1 cellular context compared by ENCODE assay signal in the genomic region with DNA sequence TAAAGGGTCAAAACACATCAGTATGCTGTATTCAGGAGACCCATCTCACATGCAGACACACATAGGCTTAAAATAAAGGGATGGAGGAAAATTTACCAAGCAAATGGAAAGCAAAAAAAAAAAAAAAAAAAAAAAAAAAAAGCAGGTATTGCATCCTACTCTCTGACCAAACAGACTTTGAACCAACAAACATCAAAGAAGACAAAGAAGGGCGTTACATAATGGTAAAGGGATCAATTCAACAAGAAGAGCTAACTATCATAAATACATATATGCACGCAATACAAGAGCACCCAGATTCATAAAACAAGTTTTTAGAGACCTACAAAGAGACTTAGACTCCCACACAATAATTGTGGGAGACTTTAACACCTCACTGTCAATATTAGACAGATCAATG.
TF ChIP-seq lines count a peak whose summit lies in the region.
"Not testable (repeated sequence)": the region's sequence is repeated elsewhere in the genome, so short reads cannot be mapped to it uniquely, and the experiment has no call there.

No MANE protein-coding gene starts in this region.

TF ChIP-seq in HepG2, 621 proteins besides CTCF, POLR2A, EP300 and RAD21 (continued from another document):
- TF ChIP-seq, protein P1, sequence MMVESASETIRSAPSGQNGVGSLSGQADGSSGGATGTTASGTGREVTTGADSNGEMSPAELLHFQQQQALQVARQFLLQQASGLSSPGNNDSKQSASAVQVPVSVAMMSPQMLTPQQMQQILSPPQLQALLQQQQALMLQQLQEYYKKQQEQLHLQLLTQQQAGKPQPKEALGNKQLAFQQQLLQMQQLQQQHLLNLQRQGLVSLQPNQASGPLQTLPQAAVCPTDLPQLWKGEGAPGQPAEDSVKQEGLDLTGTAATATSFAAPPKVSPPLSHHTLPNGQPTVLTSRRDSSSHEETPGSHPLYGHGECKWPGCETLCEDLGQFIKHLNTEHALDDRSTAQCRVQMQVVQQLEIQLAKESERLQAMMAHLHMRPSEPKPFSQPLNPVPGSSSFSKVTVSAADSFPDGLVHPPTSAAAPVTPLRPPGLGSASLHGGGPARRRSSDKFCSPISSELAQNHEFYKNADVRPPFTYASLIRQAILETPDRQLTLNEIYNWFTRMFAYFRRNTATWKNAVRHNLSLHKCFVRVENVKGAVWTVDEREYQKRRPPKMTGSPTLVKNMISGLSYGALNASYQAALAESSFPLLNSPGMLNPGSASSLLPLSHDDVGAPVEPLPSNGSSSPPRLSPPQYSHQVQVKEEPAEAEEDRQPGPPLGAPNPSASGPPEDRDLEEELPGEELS (CRISPR knock-in tag; IDR thresholded peaks at IDR 0.05) = 0 out of 2 replicates have a peak, but pooled peaks have one; percentile 12
- TF ChIP-seq ZNF644 (CRISPR knock-in tag; IDR thresholded peaks at IDR 0.05; ENCODE audit: low read depth) (0 out of 2 replicates have a peak, but pooled peaks have one; percentile 32), BCL6 (CRISPR knock-in tag; IDR thresholded peaks at IDR 0.05) (peak; percentile 39; the same call in 1 of the 2 replicates), SOX13 (IDR thresholded peaks at IDR 0.05) (peak; percentile 35; the same call in 1 of the 2 replicates), SOX13 (CRISPR knock-in tag; conservative IDR thresholded peaks at IDR 0.05 in 1 of 2, IDR thresholded peaks at IDR 0.05 in 1 of 2) (peak in 1 of 2 experiments; percentile 87; a peak in 2 of 4 replicates), FOXP1 (CRISPR knock-in tag; IDR thresholded peaks at IDR 0.05) (peak; percentile 72; the same call in 1 of the 2 replicates), THAP11 (CRISPR knock-in tag; IDR thresholded peaks at IDR 0.05) (peak; percentile 50; the same call in 1 of the 2 replicates), NCOA2 (CRISPR knock-in tag; IDR thresholded peaks at IDR 0.05) (peak; percentile 64), HNF4G (IDR thresholded peaks at IDR 0.05; ENCODE audit: borderline replicate concordance, low read depth, low read length) (peak; percentile 57), CEBPB (IDR thresholded peaks at IDR 0.05; ENCODE audit: borderline replicate concordance, low read depth, low read length) (peak; percentile 65; the same call in 1 of the 2 replicates), ISL2 (CRISPR knock-in tag; IDR thresholded peaks at IDR 0.05) (peak; percentile 70; the same call in 1 of the 2 replicates), ZBTB20 (CRISPR knock-in tag; IDR thresholded peaks at IDR 0.05; ENCODE audit: borderline replicate concordance, low read depth) (peak; percentile 30; the same call in 1 of the 2 replicates)
- TF ChIP-seq, protein P2, sequence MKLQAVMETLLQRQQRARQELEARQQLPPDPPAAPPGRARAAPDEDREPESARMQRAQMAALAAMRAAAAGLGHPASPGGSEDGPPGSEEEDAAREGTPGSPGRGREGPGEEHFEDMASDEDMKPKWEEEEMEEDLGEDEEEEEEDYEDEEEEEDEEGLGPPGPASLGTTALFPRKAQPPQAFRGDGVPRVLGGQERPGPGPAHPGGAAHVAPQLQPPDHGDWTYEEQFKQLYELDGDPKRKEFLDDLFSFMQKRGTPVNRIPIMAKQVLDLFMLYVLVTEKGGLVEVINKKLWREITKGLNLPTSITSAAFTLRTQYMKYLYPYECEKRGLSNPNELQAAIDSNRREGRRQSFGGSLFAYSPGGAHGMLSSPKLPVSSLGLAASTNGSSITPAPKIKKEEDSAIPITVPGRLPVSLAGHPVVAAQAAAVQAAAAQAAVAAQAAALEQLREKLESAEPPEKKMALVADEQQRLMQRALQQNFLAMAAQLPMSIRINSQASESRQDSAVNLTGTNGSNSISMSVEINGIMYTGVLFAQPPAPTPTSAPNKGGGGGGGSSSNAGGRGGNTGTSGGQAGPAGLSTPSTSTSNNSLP (IDR thresholded peaks at IDR 0.05; ENCODE audit: low read depth, low read length) = peak; percentile 57; the same call in 1 of the 2 replicates
- not testable (repeated sequence) for TF ChIP-seq FOXP1 (IDR thresholded peaks at IDR 0.05); HNF4G (CRISPR knock-in tag; IDR thresholded peaks at IDR 0.05; ENCODE audit: borderline replicate concordance, low read depth)
